ENCODE assay signal across 9 cellular contexts in genomic region chr1:22323846-22324504, GRCh38.
"Had no signal": no experiment of that assay in that cellular context is flagged by ENCODE, and none has a peak within 500 bp of the region (broad histone marks: within the 10 kb centered on the region; RNA-seq: fewer than 3 reads in every experiment).

No MANE protein-coding gene starts in this region.

- DNase-seq: activated CD4-positive, alpha-beta T cell treated with anti-CD3 and anti-CD28 coated beads, Interleukin-2, amount 10 ng/mL, durations not matched to agents 7 days and 5 days; activated T-cell treated with anti-CD3 and anti-CD28 coated beads, Interleukin-2, amount 50 U/mL, for 1 hour; amygdala; erythroblast; ovary; stimulated activated CD4-positive, alpha-beta T cell treated with anti-CD3 and anti-CD28 coated beads, Interleukin-15, amount 100 ng/mL, for 24 hours; stimulated activated CD4-positive, alpha-beta T cell treated with anti-CD3 and anti-CD28 coated beads, Interleukin-4, amount 100 ng/mL, for 24 hours; stimulated activated naive CD8-positive, alpha-beta T cell treated with anti-CD3 and anti-CD28 coated beads, Interleukin-15, amount 100 ng/mL, for 72 hours had no signal

- ATAC-seq: stimulated activated naive CD8-positive, alpha-beta T cell treated with anti-CD3 and anti-CD28 coated beads, Interleukin-15, amount 100 ng/mL, for 72 hours; WTC11 had no signal
